1 cellular context compared by ENCODE assay signal in genomic region chr9:127083133-127083532, GRCh38.
TF ChIP-seq lines count a peak whose summit lies in the region.

No MANE protein-coding gene starts in this region.

TF ChIP-seq in WTC11, 78 proteins besides CTCF, POLR2A, EP300 and RAD21 (continued from another document):
- no peak for TF ChIP-seq ATF6 (CRISPR knock-in tag; IDR thresholded peaks at IDR 0.05)
- TF ChIP-seq EMX1 (CRISPR knock-in tag; IDR thresholded peaks at IDR 0.05) = no peak
- TF ChIP-seq CREB1 (CRISPR knock-in tag; IDR thresholded peaks at IDR 0.05) = no peak
- TF ChIP-seq ZNF121 (CRISPR knock-in tag; IDR thresholded peaks at IDR 0.05) = no peak
- TF ChIP-seq ZNF671 (CRISPR knock-in tag; IDR thresholded peaks at IDR 0.05) = no peak
- no peak for TF ChIP-seq HMGXB4 (CRISPR knock-in tag; IDR thresholded peaks at IDR 0.05)
- TF ChIP-seq ZNF138 (CRISPR knock-in tag; conservative IDR thresholded peaks at IDR 0.05) = no peak
- no peak for TF ChIP-seq CDX4 (CRISPR knock-in tag; IDR thresholded peaks at IDR 0.05; ENCODE audit: borderline replicate concordance)
